Comparison of ENCODE assay signal across 8 cellular contexts in the genomic region with DNA sequence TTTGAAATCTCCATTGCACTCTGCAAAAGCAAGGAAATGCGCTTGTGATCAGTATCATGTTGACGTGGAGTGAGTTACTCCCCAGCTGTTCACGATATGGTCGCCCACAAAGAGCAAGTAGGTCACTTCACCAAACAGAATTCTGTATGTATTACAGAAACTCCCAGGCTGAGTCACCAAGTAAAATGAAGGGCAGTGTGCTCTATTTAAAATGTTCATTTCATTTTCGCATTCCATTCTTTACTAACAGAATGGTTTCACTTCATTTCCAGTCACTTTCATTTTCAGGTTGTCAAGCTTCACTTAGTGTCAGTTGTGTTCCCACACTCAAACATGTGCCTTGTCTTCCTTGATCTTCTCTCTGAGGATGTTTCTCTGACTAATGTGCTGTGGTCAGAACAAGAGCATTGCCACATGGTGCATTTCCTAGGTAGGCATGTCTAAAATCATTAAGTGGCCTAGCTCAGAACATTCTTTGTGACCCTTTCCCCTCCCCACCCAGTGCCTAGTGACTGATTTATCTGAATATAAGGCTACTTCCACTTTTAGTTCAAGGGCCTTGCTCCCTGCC.
DNase-seq lines count a peak whose midpoint lies in the region; ATAC-seq and TF ChIP-seq lines count a peak whose summit lies in the region.

No MANE protein-coding gene starts in this region.

- H3K79me1 ChIP-seq in H9 (ENCODE audit: insufficient read depth, low read depth, low read length, poor library complexity, severe bottlenecking) = no peaks in the 10 kb centered on the region

- H4K20me1 ChIP-seq in H9 (ENCODE audit: control insufficient read depth, insufficient read depth, insufficient read length) = no peaks in the 10 kb centered on the region

- H3K14ac ChIP-seq in H9 (ENCODE audit: insufficient read depth, low read length) = no peak overlapping the region

- H3K56ac ChIP-seq in H9 (ENCODE audit: insufficient read length, low read depth, low read length) = no peak overlapping the region

- H4K91ac ChIP-seq in H9 (ENCODE audit: insufficient read length, low read depth, low read length) = no peak overlapping the region

- no peaks in the 10 kb centered on the region for H3K79me2 ChIP-seq in H9 (ENCODE audit: insufficient read depth, low read length)

- peak overlapping the region in 2 of 5 experiments; percentile 7 to 20 for H3K4me3 Mint-ChIP-seq in brain
- peak overlapping the region; percentile 37 for H3K4me3 Mint-ChIP-seq in stimulated activated effector memory CD8-positive, alpha-beta T cell treated with anti-CD3 and anti-CD28 coated beads, Interleukin-12 subunit alpha, Interleukin-12 subunit beta, amount 100 ng/mL, for 72 hours
- H3K4me3 Mint-ChIP-seq in H9 = no peak overlapping the region

- no peaks in the 10 kb centered on the region for H3K23me2 ChIP-seq in H9 (ENCODE audit: insufficient read length, low read depth, low read length, poor library complexity, severe bottlenecking)

- H3K18ac ChIP-seq in H9 (ENCODE audit: insufficient read length, low read depth, low read length) = no peak overlapping the region

- no peak overlapping the region for H3T11ph ChIP-seq in H9 (ENCODE audit: low read length)

- DNase-seq in Right ventricle myocardium inferior (ENCODE audit: missing footprints) = no peak
- no peak for DNase-seq in cardiac septum (ENCODE audit: low spot score)
- peak; percentile 60 for DNase-seq in SIG-M5 (lab: John Stamatoyannopoulos, UW)
- DNase-seq in left lung = no peak
- DNase-seq in stimulated activated effector memory CD8-positive, alpha-beta T cell treated with anti-CD3 and anti-CD28 coated beads, Interleukin-12 subunit alpha, Interleukin-12 subunit beta, amount 100 ng/mL, for 72 hours (ENCODE audit: low spot score in 2 of 2) = peak; percentile 12 to 66
- no peak for DNase-seq in H9

- no CpG with 5 or more reads among the region's 5 CpGs for WGBS in H9 (ENCODE audit: extremely low coverage, insufficient read length, low lambda C conversion rate)

- H3K27ac Mint-ChIP-seq in brain (peak overlapping the region in 4 of 5 experiments; percentile 15 to 95 (median 84)), H9 (peak overlapping the region in 1 of 3 experiments; percentile 44; a peak in 1 of 7 replicates)
- H3K27ac Mint-ChIP-seq in stimulated activated effector memory CD8-positive, alpha-beta T cell treated with anti-CD3 and anti-CD28 coated beads, Interleukin-12 subunit alpha, Interleukin-12 subunit beta, amount 100 ng/mL, for 72 hours = peak overlapping the region; percentile 52

- H4K8ac ChIP-seq in H9 (replicated peaks; ENCODE audit: insufficient read length, low read depth, low read length) = no peak overlapping the region

- peaks cover 54% of the 10 kb centered on the region for H3K4me1 Mint-ChIP-seq in brain
- peaks cover 68% of the 10 kb centered on the region for H3K4me1 Mint-ChIP-seq in stimulated activated effector memory CD8-positive, alpha-beta T cell treated with anti-CD3 and anti-CD28 coated beads, Interleukin-12 subunit alpha, Interleukin-12 subunit beta, amount 100 ng/mL, for 72 hours
- H3K4me1 Mint-ChIP-seq in H9 = peaks cover 12 to 28% of the 10 kb centered on the region in 2 experiments

- no peak overlapping the region for H2BK20ac ChIP-seq in H9 (ENCODE audit: low read depth, low read length, poor library complexity, severe bottlenecking)

- H3K9me3 ChIP-seq in left lung = no peaks in the 10 kb centered on the region
- no peaks in the 10 kb centered on the region for H3K9me3 ChIP-seq in H9 (ENCODE audit: control insufficient read depth, low read depth, low read length)

- H3K27ac ChIP-seq in left lung (peak overlapping the region; percentile 75 to 79), H9 (ENCODE audit: insufficient read length, low read depth, low read length) (no peak overlapping the region)

- H2BK15ac ChIP-seq in H9 (ENCODE audit: low read depth, low read length) = no peak overlapping the region

- H3K36me3 Mint-ChIP-seq in brain (no peaks in the 10 kb centered on the region), H9 (ENCODE audit: insufficient read depth in 1 of 3, low read depth in 3 of 3) (no peaks in the 10 kb centered on the region)
- H3K36me3 Mint-ChIP-seq in stimulated activated effector memory CD8-positive, alpha-beta T cell treated with anti-CD3 and anti-CD28 coated beads, Interleukin-12 subunit alpha, Interleukin-12 subunit beta, amount 100 ng/mL, for 72 hours = no peaks in the 10 kb centered on the region

- H3K27me3 ChIP-seq in left lung = no peaks in the 10 kb centered on the region
- H3K27me3 ChIP-seq in H9 (ENCODE audit: insufficient read depth, low read length) = no peaks in the 10 kb centered on the region

- no peak overlapping the region for H3K9ac ChIP-seq in H9 (ENCODE audit: extremely low read depth, insufficient read length, low read length)

- H2BK12ac ChIP-seq in H9 (ENCODE audit: insufficient read length, low read depth, low read length) = no peak overlapping the region

- H3K4me1 ChIP-seq in left lung (peaks cover 6 to 40% of the 10 kb centered on the region in 2 donors), H9 (ENCODE audit: insufficient read depth, low read length) (no peaks in the 10 kb centered on the region)

- H3K4ac ChIP-seq in H9 (ENCODE audit: low read depth, low read length) = no peak overlapping the region

- ATAC-seq in Right ventricle myocardium inferior (peak; percentile 86), HG03060 (IDR thresholded peaks at IDR 0.05; ENCODE audit: low read depth, unreplicated experiment) (peak; percentile 83), left lung (peak; percentile 89)
- peak; percentile 97 for ATAC-seq in stimulated activated effector memory CD8-positive, alpha-beta T cell treated with anti-CD3 and anti-CD28 coated beads, Interleukin-12 subunit alpha, Interleukin-12 subunit beta, amount 100 ng/mL, for 72 hours

- TF ChIP-seq CTCF in brain (conservative IDR thresholded peaks at IDR 0.05) (no peak), left lung (IDR thresholded peaks at IDR 0.05) (no peak), H9 (conservative IDR thresholded peaks at IDR 0.05) (no peak)

- no peak overlapping the region for H2BK5ac ChIP-seq in H9 (ENCODE audit: insufficient read length, low read length)

- no peaks in the 10 kb centered on the region for H3K36me3 ChIP-seq in left lung

- no peak overlapping the region for H3K4me3 ChIP-seq in left lung

- H3K23ac ChIP-seq in H9 (ENCODE audit: insufficient read length, low read depth, low read length) = no peak overlapping the region

- no peak overlapping the region for H2AFZ ChIP-seq in H9 (ENCODE audit: low read length)

- peaks cover 0 to 2% (median 0%) of the 10 kb centered on the region in 5 experiments for H3K9me3 Mint-ChIP-seq in brain
- H3K9me3 Mint-ChIP-seq in stimulated activated effector memory CD8-positive, alpha-beta T cell treated with anti-CD3 and anti-CD28 coated beads, Interleukin-12 subunit alpha, Interleukin-12 subunit beta, amount 100 ng/mL, for 72 hours = no peaks in the 10 kb centered on the region
- no peaks in the 10 kb centered on the region for H3K9me3 Mint-ChIP-seq in H9

- no peak overlapping the region for H2AK5ac ChIP-seq in H9 (ENCODE audit: insufficient read length, low read length)

- H4K5ac ChIP-seq in H9 (ENCODE audit: insufficient read length, low read depth, low read length) = no peak overlapping the region

- no peaks in the 10 kb centered on the region for H3K27me3 Mint-ChIP-seq in brain
- no peaks in the 10 kb centered on the region for H3K27me3 Mint-ChIP-seq in H9 (ENCODE audit: low read depth)

- intact Hi-C loops in Right ventricle myocardium inferior (cut with DNase I) = no loop called here
- intact Hi-C loops in cardiac septum (cut with DNase I) = no loop called here
- intact Hi-C loops in left lung (cut with DNase I) = no loop called here

- H2BK120ac ChIP-seq in H9 (ENCODE audit: low read depth, low read length, poor library complexity, severe bottlenecking) = no peak overlapping the region

- H3K4me2 ChIP-seq in H9 (ENCODE audit: insufficient read depth, insufficient read length, low read length) = no peak overlapping the region

Comparison
In these comparisons a context has a peak if more than half of its experiments do, and no peak if none do; other contexts are left out.
1. DNase-seq: peak in SIG-M5 (single experiment) and stimulated activated effector memory CD8-positive, alpha-beta T cell treated with anti-CD3 and anti-CD28 coated beads, Interleukin-12 subunit alpha, Interleukin-12 subunit beta, amount 100 ng/mL, for 72 hours (2 of 2); none in Right ventricle myocardium inferior (single experiment), cardiac septum (single experiment), left lung (0 of 2) and H9 (single experiment).
2. Peak in every context shown above with its lines, with median percentiles within 50 percentile points of each other: ATAC-seq.